1 cellular context compared by ENCODE assay signal in the genomic region with DNA sequence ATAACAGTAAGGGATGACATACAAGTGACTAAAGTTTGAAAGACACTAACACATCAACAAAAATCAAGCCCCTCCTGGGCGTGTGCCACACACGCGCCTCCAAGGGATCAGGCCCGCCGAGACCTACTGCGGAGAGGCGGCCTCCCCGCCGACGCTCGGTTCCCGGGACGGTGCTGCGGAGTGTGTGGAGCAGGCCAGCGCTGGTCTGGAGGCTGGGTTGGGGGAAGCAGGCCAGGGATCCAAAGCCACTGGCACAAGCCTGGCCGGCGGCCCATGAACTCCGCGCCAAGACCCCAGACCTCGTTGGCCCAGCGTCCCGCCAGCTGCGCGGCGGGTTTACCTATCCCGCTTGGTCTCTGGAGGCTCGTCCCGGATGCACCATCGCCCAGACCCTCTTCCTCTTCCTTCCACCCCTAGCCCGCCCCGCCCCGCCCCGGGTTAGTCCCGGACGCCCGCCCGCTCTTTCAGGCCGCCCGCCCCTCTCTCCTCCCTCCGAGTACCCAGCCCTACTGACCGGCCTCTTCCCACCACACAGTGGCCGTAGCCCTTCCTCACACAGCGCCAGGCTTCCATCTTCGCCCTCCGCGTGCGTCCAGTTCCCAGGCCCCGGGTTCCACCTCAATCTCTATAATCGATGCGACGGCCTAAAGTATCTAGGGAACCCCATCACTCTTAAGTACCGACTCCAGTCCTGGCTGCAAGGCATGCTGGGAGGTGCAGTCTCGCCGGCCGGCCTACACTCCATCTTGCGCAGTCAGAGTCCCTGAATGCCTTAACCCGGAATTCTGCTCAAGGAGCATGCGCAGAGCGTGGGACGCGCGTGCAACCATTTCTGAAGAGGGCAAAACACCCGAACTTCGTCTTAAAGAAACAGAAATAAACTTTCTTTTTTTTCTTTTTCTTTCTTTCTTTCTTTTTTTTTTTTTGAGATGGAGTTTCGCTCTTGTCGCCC.
TF ChIP-seq lines count a peak whose summit lies in the region.

A gene with protein sequence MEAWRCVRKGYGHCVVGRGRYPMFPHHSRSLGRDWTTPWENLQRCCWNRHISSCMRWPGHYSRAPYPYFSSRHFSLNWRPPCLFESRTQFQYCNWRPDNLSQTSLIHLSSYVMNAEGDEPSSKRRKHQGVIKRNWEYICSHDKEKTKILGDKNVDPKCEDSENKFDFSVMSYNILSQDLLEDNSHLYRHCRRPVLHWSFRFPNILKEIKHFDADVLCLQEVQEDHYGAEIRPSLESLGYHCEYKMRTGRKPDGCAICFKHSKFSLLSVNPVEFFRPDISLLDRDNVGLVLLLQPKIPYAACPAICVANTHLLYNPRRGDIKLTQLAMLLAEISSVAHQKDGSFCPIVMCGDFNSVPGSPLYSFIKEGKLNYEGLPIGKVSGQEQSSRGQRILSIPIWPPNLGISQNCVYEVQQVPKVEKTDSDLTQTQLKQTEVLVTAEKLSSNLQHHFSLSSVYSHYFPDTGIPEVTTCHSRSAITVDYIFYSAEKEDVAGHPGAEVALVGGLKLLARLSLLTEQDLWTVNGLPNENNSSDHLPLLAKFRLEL (minus strand): TSS at position 769 of the 952 bp plus-strand sequence. CDS start 196 bp downstream, at position 573.

TF ChIP-seq in HepG2, 621 proteins besides CTCF, POLR2A, EP300 and RAD21 (continued from another document and continues in another):
- TF ChIP-seq, protein P1, sequence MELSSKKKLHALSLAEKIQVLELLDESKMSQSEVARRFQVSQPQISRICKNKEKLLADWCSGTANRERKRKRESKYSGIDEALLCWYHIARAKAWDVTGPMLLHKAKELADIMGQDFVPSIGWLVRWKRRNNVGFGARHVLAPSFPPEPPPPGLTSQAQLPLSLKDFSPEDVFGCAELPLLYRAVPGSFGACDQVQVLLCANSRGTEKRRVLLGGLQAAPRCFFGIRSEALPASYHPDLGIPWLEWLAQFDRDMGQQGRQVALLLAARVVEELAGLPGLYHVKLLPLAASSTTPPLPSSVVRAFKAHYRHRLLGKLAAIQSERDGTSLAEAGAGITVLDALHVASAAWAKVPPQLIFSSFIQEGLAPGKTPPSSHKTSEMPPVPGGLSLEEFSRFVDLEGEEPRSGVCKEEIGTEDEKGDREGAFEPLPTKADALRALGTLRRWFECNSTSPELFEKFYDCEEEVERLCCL (CRISPR knock-in tag; IDR thresholded peaks at IDR 0.05; ENCODE audit: borderline replicate concordance) = no peak
- TF ChIP-seq ATRX (CRISPR knock-in tag; IDR thresholded peaks at IDR 0.05; ENCODE audit: borderline replicate concordance) = no peak
- no peak for TF ChIP-seq MTF2 (CRISPR knock-in tag; IDR thresholded peaks at IDR 0.05; ENCODE audit: borderline replicate concordance)
- peak; percentile 48; the same call in 1 of the 2 replicates for TF ChIP-seq MED1 (CRISPR knock-in tag; IDR thresholded peaks at IDR 0.05)
- peak; percentile 72; the same call in 1 of the 2 replicates for TF ChIP-seq HOXD1 (CRISPR knock-in tag; IDR thresholded peaks at IDR 0.05)
- no peak for TF ChIP-seq MBD4 (IDR thresholded peaks at IDR 0.05; ENCODE audit: borderline replicate concordance, low read length)
- TF ChIP-seq ZNF317 (CRISPR knock-in tag; IDR thresholded peaks at IDR 0.05) = no peak
- peak; percentile 67 for TF ChIP-seq SALL1 (CRISPR knock-in tag; IDR thresholded peaks at IDR 0.05)
- TF ChIP-seq SNAI1 (CRISPR knock-in tag; IDR thresholded peaks at IDR 0.05; ENCODE audit: borderline replicate concordance) = peak; percentile 68; the same call in 1 of the 2 replicates
- TF ChIP-seq ZNF720 (CRISPR knock-in tag; IDR thresholded peaks at IDR 0.05) = no peak
- TF ChIP-seq ZNF331 (CRISPR knock-in tag; IDR thresholded peaks at IDR 0.05) = peak; percentile 17; the same call in 1 of the 2 replicates
- TF ChIP-seq SOX5 (CRISPR knock-in tag; IDR thresholded peaks at IDR 0.05; ENCODE audit: borderline replicate concordance) = peak; percentile 11; the same call in 1 of the 2 replicates
- no peak for TF ChIP-seq LCORL (IDR thresholded peaks at IDR 0.05)
- TF ChIP-seq LCORL (CRISPR knock-in tag; IDR thresholded peaks at IDR 0.05) = no peak
- no peak for TF ChIP-seq ZSCAN25 (CRISPR knock-in tag; IDR thresholded peaks at IDR 0.05)
- TF ChIP-seq, protein P2, sequence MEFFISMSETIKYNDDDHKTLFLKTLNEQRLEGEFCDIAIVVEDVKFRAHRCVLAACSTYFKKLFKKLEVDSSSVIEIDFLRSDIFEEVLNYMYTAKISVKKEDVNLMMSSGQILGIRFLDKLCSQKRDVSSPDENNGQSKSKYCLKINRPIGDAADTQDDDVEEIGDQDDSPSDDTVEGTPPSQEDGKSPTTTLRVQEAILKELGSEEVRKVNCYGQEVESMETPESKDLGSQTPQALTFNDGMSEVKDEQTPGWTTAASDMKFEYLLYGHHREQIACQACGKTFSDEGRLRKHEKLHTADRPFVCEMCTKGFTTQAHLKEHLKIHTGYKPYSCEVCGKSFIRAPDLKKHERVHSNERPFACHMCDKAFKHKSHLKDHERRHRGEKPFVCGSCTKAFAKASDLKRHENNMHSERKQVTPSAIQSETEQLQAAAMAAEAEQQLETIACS (CRISPR knock-in tag; IDR thresholded peaks at IDR 0.05) = no peak
- TF ChIP-seq, protein P3, sequence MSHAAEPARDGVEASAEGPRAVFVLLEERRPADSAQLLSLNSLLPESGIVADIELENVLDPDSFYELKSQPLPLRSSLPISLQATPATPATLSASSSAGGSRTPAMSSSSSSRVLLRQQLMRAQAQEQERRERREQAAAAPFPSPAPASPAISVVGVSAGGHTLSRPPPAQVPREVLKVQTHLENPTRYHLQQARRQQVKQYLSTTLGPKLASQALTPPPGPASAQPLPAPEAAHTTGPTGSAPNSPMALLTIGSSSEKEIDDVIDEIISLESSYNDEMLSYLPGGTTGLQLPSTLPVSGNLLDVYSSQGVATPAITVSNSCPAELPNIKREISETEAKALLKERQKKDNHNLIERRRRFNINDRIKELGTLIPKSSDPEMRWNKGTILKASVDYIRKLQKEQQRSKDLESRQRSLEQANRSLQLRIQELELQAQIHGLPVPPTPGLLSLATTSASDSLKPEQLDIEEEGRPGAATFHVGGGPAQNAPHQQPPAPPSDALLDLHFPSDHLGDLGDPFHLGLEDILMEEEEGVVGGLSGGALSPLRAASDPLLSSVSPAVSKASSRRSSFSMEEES (CRISPR knock-in tag; IDR thresholded peaks at IDR 0.05) = no peak; the same call in none of the 2 replicates
- TF ChIP-seq, protein P4, sequence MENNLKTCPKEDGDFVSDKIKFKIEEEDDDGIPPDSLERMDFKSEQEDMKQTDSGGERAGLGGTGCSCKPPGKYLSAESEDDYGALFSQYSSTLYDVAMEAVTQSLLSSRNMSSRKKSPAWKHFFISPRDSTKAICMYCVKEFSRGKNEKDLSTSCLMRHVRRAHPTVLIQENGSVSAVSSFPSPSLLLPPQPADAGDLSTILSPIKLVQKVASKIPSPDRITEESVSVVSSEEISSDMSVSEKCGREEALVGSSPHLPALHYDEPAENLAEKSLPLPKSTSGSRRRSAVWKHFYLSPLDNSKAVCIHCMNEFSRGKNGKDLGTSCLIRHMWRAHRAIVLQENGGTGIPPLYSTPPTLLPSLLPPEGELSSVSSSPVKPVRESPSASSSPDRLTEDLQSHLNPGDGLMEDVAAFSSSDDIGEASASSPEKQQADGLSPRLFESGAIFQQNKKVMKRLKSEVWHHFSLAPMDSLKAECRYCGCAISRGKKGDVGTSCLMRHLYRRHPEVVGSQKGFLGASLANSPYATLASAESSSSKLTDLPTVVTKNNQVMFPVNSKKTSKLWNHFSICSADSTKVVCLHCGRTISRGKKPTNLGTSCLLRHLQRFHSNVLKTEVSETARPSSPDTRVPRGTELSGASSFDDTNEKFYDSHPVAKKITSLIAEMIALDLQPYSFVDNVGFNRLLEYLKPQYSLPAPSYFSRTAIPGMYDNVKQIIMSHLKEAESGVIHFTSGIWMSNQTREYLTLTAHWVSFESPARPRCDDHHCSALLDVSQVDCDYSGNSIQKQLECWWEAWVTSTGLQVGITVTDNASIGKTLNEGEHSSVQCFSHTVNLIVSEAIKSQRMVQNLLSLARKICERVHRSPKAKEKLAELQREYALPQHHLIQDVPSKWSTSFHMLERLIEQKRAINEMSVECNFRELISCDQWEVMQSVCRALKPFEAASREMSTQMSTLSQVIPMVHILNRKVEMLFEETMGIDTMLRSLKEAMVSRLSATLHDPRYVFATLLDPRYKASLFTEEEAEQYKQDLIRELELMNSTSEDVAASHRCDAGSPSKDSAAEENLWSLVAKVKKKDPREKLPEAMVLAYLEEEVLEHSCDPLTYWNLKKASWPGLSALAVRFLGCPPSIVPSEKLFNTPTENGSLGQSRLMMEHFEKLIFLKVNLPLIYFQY (CRISPR knock-in tag; IDR thresholded peaks at IDR 0.05; ENCODE audit: borderline replicate concordance) = no peak
- no peak for TF ChIP-seq NCOR1 (IDR thresholded peaks at IDR 0.05; ENCODE audit: borderline replicate concordance, low read length)
- TF ChIP-seq, protein P5, sequence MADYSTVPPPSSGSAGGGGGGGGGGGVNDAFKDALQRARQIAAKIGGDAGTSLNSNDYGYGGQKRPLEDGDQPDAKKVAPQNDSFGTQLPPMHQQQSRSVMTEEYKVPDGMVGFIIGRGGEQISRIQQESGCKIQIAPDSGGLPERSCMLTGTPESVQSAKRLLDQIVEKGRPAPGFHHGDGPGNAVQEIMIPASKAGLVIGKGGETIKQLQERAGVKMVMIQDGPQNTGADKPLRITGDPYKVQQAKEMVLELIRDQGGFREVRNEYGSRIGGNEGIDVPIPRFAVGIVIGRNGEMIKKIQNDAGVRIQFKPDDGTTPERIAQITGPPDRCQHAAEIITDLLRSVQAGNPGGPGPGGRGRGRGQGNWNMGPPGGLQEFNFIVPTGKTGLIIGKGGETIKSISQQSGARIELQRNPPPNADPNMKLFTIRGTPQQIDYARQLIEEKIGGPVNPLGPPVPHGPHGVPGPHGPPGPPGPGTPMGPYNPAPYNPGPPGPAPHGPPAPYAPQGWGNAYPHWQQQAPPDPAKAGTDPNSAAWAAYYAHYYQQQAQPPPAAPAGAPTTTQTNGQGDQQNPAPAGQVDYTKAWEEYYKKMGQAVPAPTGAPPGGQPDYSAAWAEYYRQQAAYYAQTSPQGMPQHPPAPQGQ (CRISPR knock-in tag; IDR thresholded peaks at IDR 0.05; ENCODE audit: borderline replicate concordance) = no peak
- TF ChIP-seq GLI4 (CRISPR knock-in tag; IDR thresholded peaks at IDR 0.05; ENCODE audit: borderline replicate concordance) = no peak
- TF ChIP-seq, protein P6, sequence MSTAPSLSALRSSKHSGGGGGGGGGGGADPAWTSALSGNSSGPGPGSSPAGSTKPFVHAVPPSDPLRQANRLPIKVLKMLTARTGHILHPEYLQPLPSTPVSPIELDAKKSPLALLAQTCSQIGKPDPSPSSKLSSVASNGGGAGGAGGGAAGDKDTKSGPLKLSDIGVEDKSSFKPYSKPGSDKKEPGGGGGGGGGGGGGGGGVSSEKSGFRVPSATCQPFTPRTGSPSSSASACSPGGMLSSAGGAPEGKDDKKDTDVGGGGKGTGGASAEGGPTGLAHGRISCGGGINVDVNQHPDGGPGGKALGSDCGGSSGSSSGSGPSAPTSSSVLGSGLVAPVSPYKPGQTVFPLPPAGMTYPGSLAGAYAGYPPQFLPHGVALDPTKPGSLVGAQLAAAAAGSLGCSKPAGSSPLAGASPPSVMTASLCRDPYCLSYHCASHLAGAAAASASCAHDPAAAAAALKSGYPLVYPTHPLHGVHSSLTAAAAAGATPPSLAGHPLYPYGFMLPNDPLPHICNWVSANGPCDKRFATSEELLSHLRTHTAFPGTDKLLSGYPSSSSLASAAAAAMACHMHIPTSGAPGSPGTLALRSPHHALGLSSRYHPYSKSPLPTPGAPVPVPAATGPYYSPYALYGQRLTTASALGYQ (CRISPR knock-in tag; IDR thresholded peaks at IDR 0.05) = 0 out of 2 replicates have a peak, but pooled peaks have one; percentile 52
- TF ChIP-seq, protein P7, sequence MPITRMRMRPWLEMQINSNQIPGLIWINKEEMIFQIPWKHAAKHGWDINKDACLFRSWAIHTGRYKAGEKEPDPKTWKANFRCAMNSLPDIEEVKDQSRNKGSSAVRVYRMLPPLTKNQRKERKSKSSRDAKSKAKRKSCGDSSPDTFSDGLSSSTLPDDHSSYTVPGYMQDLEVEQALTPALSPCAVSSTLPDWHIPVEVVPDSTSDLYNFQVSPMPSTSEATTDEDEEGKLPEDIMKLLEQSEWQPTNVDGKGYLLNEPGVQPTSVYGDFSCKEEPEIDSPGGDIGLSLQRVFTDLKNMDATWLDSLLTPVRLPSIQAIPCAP (CRISPR knock-in tag; IDR thresholded peaks at IDR 0.05; ENCODE audit: low read depth) = no peak
- TF ChIP-seq ZNF552 (CRISPR knock-in tag; IDR thresholded peaks at IDR 0.05; ENCODE audit: borderline replicate concordance) = 0 out of 2 replicates have a peak, but pooled peaks have one; percentile 36
- TF ChIP-seq ZNF10 (CRISPR knock-in tag; IDR thresholded peaks at IDR 0.05; ENCODE audit: borderline replicate concordance, low read depth) = no peak
- TF ChIP-seq STAT5B (CRISPR knock-in tag; IDR thresholded peaks at IDR 0.05) = no peak
- peak; percentile 35; the same call in 1 of the 2 replicates for TF ChIP-seq YEATS2 (CRISPR knock-in tag; IDR thresholded peaks at IDR 0.05; ENCODE audit: borderline replicate concordance)
- TF ChIP-seq, protein P8, sequence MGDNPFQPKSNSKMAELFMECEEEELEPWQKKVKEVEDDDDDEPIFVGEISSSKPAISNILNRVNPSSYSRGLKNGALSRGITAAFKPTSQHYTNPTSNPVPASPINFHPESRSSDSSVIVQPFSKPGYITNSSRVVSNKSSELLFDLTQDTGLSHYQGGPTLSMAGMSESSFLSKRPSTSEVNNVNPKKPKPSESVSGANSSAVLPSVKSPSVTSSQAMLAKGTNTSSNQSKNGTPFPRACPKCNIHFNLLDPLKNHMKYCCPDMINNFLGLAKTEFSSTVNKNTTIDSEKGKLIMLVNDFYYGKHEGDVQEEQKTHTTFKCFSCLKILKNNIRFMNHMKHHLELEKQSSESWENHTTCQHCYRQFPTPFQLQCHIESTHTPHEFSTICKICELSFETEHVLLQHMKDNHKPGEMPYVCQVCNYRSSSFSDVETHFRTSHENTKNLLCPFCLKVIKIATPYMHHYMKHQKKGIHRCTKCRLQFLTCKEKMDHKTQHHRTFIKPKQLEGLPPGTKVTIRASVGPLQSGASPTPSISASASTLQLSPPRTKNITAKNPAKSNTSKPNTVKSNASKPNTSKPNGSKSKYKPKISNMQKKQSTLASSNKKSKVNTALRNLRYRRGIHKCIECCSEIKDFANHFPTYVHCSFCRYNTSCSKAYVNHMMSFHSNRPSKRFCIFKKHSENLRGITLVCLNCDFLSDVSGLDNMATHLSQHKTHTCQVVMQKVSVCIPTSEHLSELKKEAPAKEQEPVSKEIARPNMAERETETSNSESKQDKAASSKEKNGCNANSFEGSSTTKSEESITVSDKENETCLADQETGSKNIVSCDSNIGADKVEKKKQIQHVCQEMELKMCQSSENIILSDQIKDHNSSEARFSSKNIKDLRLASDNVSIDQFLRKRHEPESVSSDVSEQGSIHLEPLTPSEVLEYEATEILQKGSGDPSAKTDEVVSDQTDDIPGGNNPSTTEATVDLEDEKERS (CRISPR knock-in tag; IDR thresholded peaks at IDR 0.05) = no peak
- no peak for TF ChIP-seq ZNF251 (CRISPR knock-in tag; IDR thresholded peaks at IDR 0.05)
- no peak for TF ChIP-seq THYN1 (CRISPR knock-in tag; IDR thresholded peaks at IDR 0.05; ENCODE audit: borderline replicate concordance, low read depth)
- peak; percentile 98 for TF ChIP-seq YY1 (IDR thresholded peaks at IDR 0.05; ENCODE audit: insufficient read depth, insufficient replicate concordance, low read depth, low read length)
- peak; percentile 35 for TF ChIP-seq JARID2 (CRISPR knock-in tag; IDR thresholded peaks at IDR 0.05; ENCODE audit: insufficient replicate concordance)
- 0 out of 2 replicates have a peak, but pooled peaks have one; percentile 14 for TF ChIP-seq CREB1 (IDR thresholded peaks at IDR 0.05)
- peak; percentile 71 for TF ChIP-seq CREB1 (CRISPR knock-in tag; IDR thresholded peaks at IDR 0.05)
- TF ChIP-seq ZNF33B (CRISPR knock-in tag; IDR thresholded peaks at IDR 0.05) = no peak
